Comparison of ENCODE assay signal across 25 cellular contexts in the genomic region with DNA sequence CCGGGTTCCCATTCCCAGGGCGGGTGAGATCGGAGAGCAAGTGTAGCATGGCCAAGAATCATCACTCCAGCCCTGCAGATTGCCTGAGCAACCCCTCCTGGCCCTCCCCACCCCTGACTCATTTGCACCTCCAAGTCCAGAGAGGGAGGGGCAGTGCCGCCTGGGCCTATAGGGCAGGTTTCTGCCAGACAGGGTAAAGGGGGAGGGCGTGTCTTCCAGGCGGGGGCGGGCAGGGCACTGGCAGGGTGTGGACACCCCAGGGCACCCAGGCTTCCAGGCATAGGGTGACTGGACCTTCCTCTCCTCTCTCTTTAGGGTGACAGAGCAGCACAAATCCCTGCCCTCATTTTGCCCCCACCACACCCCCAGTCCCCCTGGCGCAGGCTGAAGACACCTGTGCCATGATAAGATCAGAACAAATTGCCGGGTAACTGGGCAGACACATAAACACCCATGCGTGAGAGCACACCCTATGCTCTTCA. TPM values are rescaled to one million over a fixed set of nuclear protein-coding genes. Genes with fewer than 3 reads are reported as not detected.
DNase-seq lines count a peak whose midpoint lies in the region; ATAC-seq and TF ChIP-seq lines count a peak whose summit lies in the region.
"Had no signal": no experiment of that assay in that cellular context is flagged by ENCODE, and none has a peak within 500 bp of the region (broad histone marks: within the 10 kb centered on the region; RNA-seq: fewer than 3 reads in every experiment).

No MANE protein-coding gene starts in this region.

- H2AFZ ChIP-seq in DND-41 (ENCODE audit: low read depth, low read length): no peak overlapping the region
- H2AFZ ChIP-seq in osteoblast (ENCODE audit: low read length): no peak overlapping the region

- H3K4me2 ChIP-seq in DND-41 (ENCODE audit: insufficient read depth, low read length) (no peak overlapping the region), osteoblast (ENCODE audit: insufficient read depth, low read length) (no peak overlapping the region)

- H3K9ac ChIP-seq in DND-41 (ENCODE audit: low read depth, low read length): no peak overlapping the region

- no peaks in the 10 kb centered on the region for H3K79me2 ChIP-seq in DND-41 (ENCODE audit: insufficient read depth, low read length)
- H3K79me2 ChIP-seq in osteoblast (ENCODE audit: insufficient read depth, low read length): no peaks in the 10 kb centered on the region

- TF ChIP-seq CTCF in DND-41 (IDR thresholded peaks at IDR 0.05; ENCODE audit: borderline replicate concordance, extremely low read depth, low read length, poor library complexity, severe bottlenecking) (no peak), osteoblast (IDR thresholded peaks at IDR 0.05; ENCODE audit: extremely low read depth, low read depth, low read length) (no peak)

- no peak overlapping the region for H3K27ac ChIP-seq in DND-41 (ENCODE audit: low read length)
- H3K27ac ChIP-seq in epithelial cell of prostate: peak overlapping the region; percentile 75
- no peak overlapping the region for H3K27ac ChIP-seq in osteoblast (ENCODE audit: low read depth, low read length)
- H3K27ac ChIP-seq: psoas muscle had no signal

- H3K27me3 ChIP-seq in DND-41 (ENCODE audit: insufficient read depth, low read length, poor library complexity) (peaks cover 8% of the 10 kb centered on the region), osteoblast (ENCODE audit: insufficient read depth, low read length) (peaks cover 58% of the 10 kb centered on the region)

- no peak overlapping the region for H3K4me3 ChIP-seq in DND-41 (ENCODE audit: low read depth in 1 of 2, low read length in 2 of 2)
- no peak overlapping the region for H3K4me3 ChIP-seq in osteoblast (ENCODE audit: insufficient read depth, low read length)
- H3K4me3 ChIP-seq: psoas muscle had no signal

- intact Hi-C loops in sciatic nerve (cut with DNase I): no loop called here

- H4K20me1 ChIP-seq in DND-41 (ENCODE audit: insufficient read depth, low read length) (no peaks in the 10 kb centered on the region), osteoblast (ENCODE audit: insufficient read depth, low read length) (no peaks in the 10 kb centered on the region)

- H3K36me3 ChIP-seq in DND-41 (ENCODE audit: insufficient read depth, low read length) (no peaks in the 10 kb centered on the region), osteoblast (ENCODE audit: insufficient read depth, low read length) (no peaks in the 10 kb centered on the region)

- ATAC-seq in DND-41 (ENCODE audit: insufficient read depth, low read depth) (0 out of 3 replicates have a peak, but pooled peaks have one; percentile 39), sciatic nerve (no peak)
- ATAC-seq: activated CD8-positive, alpha-beta T cell treated with anti-CD3 and anti-CD28 coated beads for 36 hours; activated T-cell treated with anti-CD3 and anti-CD28 coated beads, Interleukin-2, amount 50 U/mL, for 4 hours; psoas muscle; WTC11 had no signal

- DNase-seq in DND-41 (no peak), NCI-H2171 treated with DMSO at 0.1 percent for 48 hours (lab: John Stamatoyannopoulos, UW) (peak; percentile 81), epithelial cell of prostate (ENCODE audit: low read depth, low spot score) (peak; percentile 86), osteoblast (ENCODE audit: insufficient read length, low spot score, missing footprints) (peak; percentile 62), GM19240 (ENCODE audit: insufficient read length, low spot score) (no peak), cerebellar cortex (ENCODE audit: low spot score) (no peak), sciatic nerve (ENCODE audit: low spot score) (no peak), T1000 (lab: John Stamatoyannopoulos, UW) (no peak)
- DNase-seq: activated CD8-positive, alpha-beta T cell treated with anti-CD3 and anti-CD28 coated beads for 36 hours; activated naive CD4-positive, alpha-beta T cell treated with anti-CD3 and anti-CD28 coated beads, Interleukin-2, amount 50 U/mL, for 16 hours; activated T-cell treated with anti-CD3 and anti-CD28 coated beads, Interleukin-2, amount 50 U/mL, for 4 hours; CD4-positive, alpha-beta T cell; DMS53; hypothalamus; mesendoderm; NCI-H1417 treated with DMSO at 0.1 percent for 48 hours; NCI-H748 treated with DMSO at 0.1 percent for 48 hours; nephron progenitor cell; OCI-M1; psoas muscle had no signal

- H3K9me3 ChIP-seq in DND-41 (ENCODE audit: insufficient read depth, low read length, severe bottlenecking) (no peaks in the 10 kb centered on the region), osteoblast (ENCODE audit: low read depth, low read length) (no peaks in the 10 kb centered on the region)
- H3K9me3 ChIP-seq: psoas muscle had no signal

- H3K4me1 ChIP-seq in DND-41 (ENCODE audit: insufficient read depth, low read length) (no peaks in the 10 kb centered on the region), osteoblast (ENCODE audit: insufficient read depth, low read length) (peaks cover 2% of the 10 kb centered on the region)
- H3K4me1 ChIP-seq: psoas muscle had no signal

RNA-seq across cellular contexts. Expression of gene CRYBG2, which starts 3.2 kb away (rescaled TPM):
- not detected in 2 replicates for total RNA-seq in osteoblast
- total RNA-seq in sciatic nerve: not detected
- total RNA-seq: SK-MEL-5 had no signal

RNA-seq across cellular contexts. Expression of gene ZNF683, which starts 15.4 kb away (rescaled TPM):
- not detected in 2 replicates for total RNA-seq in osteoblast
- total RNA-seq in sciatic nerve: 0.31 TPM
- total RNA-seq: astrocyte, kidney epithelial cell, psoas muscle, SK-MEL-5, WTC11 had no signal

RNA-seq across cellular contexts. Expression of gene CD52, which starts 39.4 kb away (rescaled TPM):
- not detected in 2 replicates for total RNA-seq in osteoblast
- 13.2 TPM for total RNA-seq in sciatic nerve
- total RNA-seq: astrocyte, kidney epithelial cell, SK-MEL-5 had no signal

RNA-seq across cellular contexts. Expression of gene UBXN11, which starts 50.7 kb away (rescaled TPM):
- total RNA-seq in osteoblast (5.8 and 6.2 TPM in 2 replicates), sciatic nerve (23.1 TPM)

RNA-seq across cellular contexts. Expression of gene LIN28A, which starts 53.5 kb away (rescaled TPM):
- total RNA-seq in osteoblast: not detected in 2 replicates
- total RNA-seq in sciatic nerve: not detected
- total RNA-seq: activated CD8-positive, alpha-beta T cell treated with anti-CD3 and anti-CD28 coated beads for 36 hours; CD4-positive, alpha-beta T cell; kidney epithelial cell; psoas muscle; SK-MEL-5; T-helper 2 cell treated with Interferon-gamma antibody and Interleukin-4, amounts not matched to agents 100 ng/mL and 5 ng/mL, for 36 hours had no signal

Comparison
In these comparisons a context has a peak if more than half of its experiments do, and no peak if none do; other contexts are left out.
1. DNase-seq: peak in NCI-H2171 treated with DMSO at 0.1 percent for 48 hours (single experiment), epithelial cell of prostate (single experiment) and osteoblast (single experiment); none in DND-41 (single experiment), GM19240 (single experiment), cerebellar cortex (single experiment), sciatic nerve (single experiment) and T1000 (single experiment).
2. RNA of gene CD52, which starts 39.4 kb away (total RNA-seq): 13.2 TPM in sciatic nerve (single experiment); not detected in osteoblast; every median in the first group is over 10 times any median in the second.